ENCODE assay signal across 9 cellular contexts in genomic region chr18:9898792-9899549, GRCh38. TPM values are rescaled to one million over a fixed set of nuclear protein-coding genes. Genes with fewer than 3 reads are reported as not detected.
DNase-seq lines count a peak whose midpoint lies in the region; ATAC-seq, FAIRE-seq and TF ChIP-seq lines count a peak whose summit lies in the region.
"Had no signal": no experiment of that assay in that cellular context is flagged by ENCODE, and none has a peak within 500 bp of the region (broad histone marks: within the 10 kb centered on the region; RNA-seq: fewer than 3 reads in every experiment).

No MANE protein-coding gene starts in this region.

- POLR2A ChIA-PET in Panc1 (lab: Charles Lee), result interaction anchor here (0.6 to 0.7 kb wide), 3 partner anchors 9 to 11 kb away, joined by 4 to 5 read pairs (median 4); no protein-coding TSS in a partner anchor

- no peaks in the 10 kb centered on the region for H3K9me3 ChIP-seq in Panc1 (ENCODE audit: control insufficient read depth, insufficient read depth, low read depth, low read length)
- no peaks in the 10 kb centered on the region for H3K9me3 ChIP-seq in ovary
- H3K9me3 ChIP-seq: BE2C had no signal

- ATAC-seq in activated naive CD8-positive, alpha-beta T cell treated with anti-CD3 and anti-CD28 coated beads, Interleukin-2, amount 50 U/mL, for 24 hours, result peak; percentile 93
- ATAC-seq in Panc1 (peak; percentile 72), HG03442 (IDR thresholded peaks at IDR 0.05; ENCODE audit: unreplicated experiment) (no peak)

- H3K4me1 ChIP-seq in Panc1 (ENCODE audit: control insufficient read depth, insufficient read depth, low read length), result peaks cover 8% of the 10 kb centered on the region
- H3K4me1 ChIP-seq in ovary (ENCODE audit: insufficient read depth), result peaks cover 7% of the 10 kb centered on the region
- H3K4me1 ChIP-seq: BE2C had no signal

- no peak overlapping the region for H3K4me3 ChIP-seq in Panc1 (ENCODE audit: low read depth in 2 of 2, low read length in 2 of 2)
- H3K4me3 ChIP-seq in fibroblast of pulmonary artery (replicated peaks; ENCODE audit: low read depth, low read length), result no peak overlapping the region
- H3K4me3 ChIP-seq in ovary, result no peak overlapping the region

- intact Hi-C loops in Panc1 (cut with micrococcal nuclease; ENCODE audit: unreplicated experiment), result no loop called here
- intact Hi-C loops in ovary (cut with DNase I), result no loop called here

- peak overlapping the region; percentile 37 for H3K27ac Mint-ChIP-seq in activated naive CD8-positive, alpha-beta T cell treated with anti-CD3 and anti-CD28 coated beads, Interleukin-2, amount 50 U/mL, for 24 hours
- H3K27ac Mint-ChIP-seq in activated naive CD8-positive, alpha-beta T cell treated with anti-CD3 and anti-CD28 coated beads for 36 hours, result no peak overlapping the region

- DNase-seq in activated naive CD8-positive, alpha-beta T cell treated with anti-CD3 and anti-CD28 coated beads, Interleukin-2, amount 50 U/mL, for 24 hours, result no peak
- no peak for DNase-seq in activated naive CD8-positive, alpha-beta T cell treated with anti-CD3 and anti-CD28 coated beads for 36 hours
- DNase-seq in Panc1 (ENCODE audit: low read depth, low spot score), result no peak
- peak; percentile 25 for DNase-seq in fibroblast of pulmonary artery (ENCODE audit: low read depth)
- DNase-seq in stimulated activated CD4-positive, alpha-beta T cell treated with anti-CD3 and anti-CD28 coated beads, Interleukin-15, amount 100 ng/mL, for 24 hours, result no peak
- DNase-seq in ovary, result no peak
- no peak for DNase-seq in GM12892 (ENCODE audit: insufficient read length)
- DNase-seq: BE2C had no signal

- peaks cover 21% of the 10 kb centered on the region for H3K4me1 Mint-ChIP-seq in activated naive CD8-positive, alpha-beta T cell treated with anti-CD3 and anti-CD28 coated beads, Interleukin-2, amount 50 U/mL, for 24 hours
- peaks cover 14% of the 10 kb centered on the region for H3K4me1 Mint-ChIP-seq in activated naive CD8-positive, alpha-beta T cell treated with anti-CD3 and anti-CD28 coated beads for 36 hours

- in situ Hi-C loops in Panc1 (cut with HindIII; ENCODE audit: low pct_unique_long_range_greater_than_20kb, low sequenced_read_pairs), result no loop called here

- no peaks in the 10 kb centered on the region for H3K27me3 ChIP-seq in Panc1 (ENCODE audit: control insufficient read depth, insufficient read depth, low read length)
- no peaks in the 10 kb centered on the region for H3K27me3 ChIP-seq in ovary
- H3K27me3 ChIP-seq: BE2C had no signal

- H3K27me3 Mint-ChIP-seq in activated naive CD8-positive, alpha-beta T cell treated with anti-CD3 and anti-CD28 coated beads, Interleukin-2, amount 50 U/mL, for 24 hours, result peaks cover 2% of the 10 kb centered on the region
- H3K27me3 Mint-ChIP-seq in activated naive CD8-positive, alpha-beta T cell treated with anti-CD3 and anti-CD28 coated beads for 36 hours, result no peaks in the 10 kb centered on the region

- no peak overlapping the region for H3K4me3 Mint-ChIP-seq in activated naive CD8-positive, alpha-beta T cell treated with anti-CD3 and anti-CD28 coated beads, Interleukin-2, amount 50 U/mL, for 24 hours
- H3K4me3 Mint-ChIP-seq in activated naive CD8-positive, alpha-beta T cell treated with anti-CD3 and anti-CD28 coated beads for 36 hours, result no peak overlapping the region

- H3K36me3 ChIP-seq in Panc1 (ENCODE audit: control insufficient read depth, insufficient read depth, low read length), result no peaks in the 10 kb centered on the region
- no peaks in the 10 kb centered on the region for H3K36me3 ChIP-seq in ovary
- H3K36me3 ChIP-seq: BE2C had no signal

- no peaks in the 10 kb centered on the region for H3K9me3 Mint-ChIP-seq in activated naive CD8-positive, alpha-beta T cell treated with anti-CD3 and anti-CD28 coated beads, Interleukin-2, amount 50 U/mL, for 24 hours
- H3K9me3 Mint-ChIP-seq in activated naive CD8-positive, alpha-beta T cell treated with anti-CD3 and anti-CD28 coated beads for 36 hours, result no peaks in the 10 kb centered on the region

- TF ChIP-seq POLR2A in ovary (IDR thresholded peaks at IDR 0.05) (no peak), GM12892 (IDR thresholded peaks at IDR 0.05; ENCODE audit: low read depth, low read length) (no peak)

- CTCF ChIA-PET in Panc1 (lab: Charles Lee), result no interaction called here

- no TSS peak for BruUV-seq in Panc1 (replicated peaks; lab: Mats Ljungman, UMichigan)

- H3K27ac ChIP-seq in Panc1 (ENCODE audit: low read length), result peak overlapping the region; percentile 60
- no peak overlapping the region for H3K27ac ChIP-seq in ovary

- no peak for TF ChIP-seq CTCF in Panc1 (IDR thresholded peaks at IDR 0.05)
- no peak for TF ChIP-seq CTCF in fibroblast of pulmonary artery (IDR thresholded peaks at IDR 0.05; ENCODE audit: low read length, missing control alignments)
- no peak for TF ChIP-seq CTCF in ovary (IDR thresholded peaks at IDR 0.05)

- no peak for TF ChIP-seq EP300 in ovary (IDR thresholded peaks at IDR 0.05)

- WGBS in ovary, 3 donors, result 83 to 87% (median 87%) methylated on average over 11 of the region's 11 CpGs

- no peak for FAIRE-seq in GM12892 (lab: Jason Lieb, UNC)

- no peaks in the 10 kb centered on the region for H3K36me3 Mint-ChIP-seq in activated naive CD8-positive, alpha-beta T cell treated with anti-CD3 and anti-CD28 coated beads, Interleukin-2, amount 50 U/mL, for 24 hours (ENCODE audit: low read depth)
- no peaks in the 10 kb centered on the region for H3K36me3 Mint-ChIP-seq in activated naive CD8-positive, alpha-beta T cell treated with anti-CD3 and anti-CD28 coated beads for 36 hours

RNA-seq across cellular contexts. Expression of gene TXNDC2, which starts 13.2 kb away (rescaled TPM):
- total RNA-seq in activated naive CD8-positive, alpha-beta T cell treated with anti-CD3 and anti-CD28 coated beads for 36 hours, result not detected
- 0.90 TPM for total RNA-seq in Panc1 (2021; ENCODE audit: unreplicated experiment)
- 0.48 TPM for polyA plus RNA-seq in Panc1 (2012; ENCODE audit: insufficient read length)
- under 1 TPM in 6 of 7 donors, not detected in 1; 0.11 to 0.91 (median 0.36) TPM for total RNA-seq in ovary
- polyA plus RNA-seq in ovary, result under 1 TPM; 0.10 to 0.55 TPM
- not detected for polyA plus RNA-seq in GM12892 (2012; ENCODE audit: missing spikeins)

RNA-seq across cellular contexts. Expression of gene VAPA, which starts 14.8 kb away (rescaled TPM):
- total RNA-seq in activated naive CD8-positive, alpha-beta T cell treated with anti-CD3 and anti-CD28 coated beads for 36 hours, result 100 to 1,000 TPM; 157 to 172 TPM
- 228 TPM for total RNA-seq in Panc1 (2021; ENCODE audit: unreplicated experiment)
- polyA plus RNA-seq in Panc1 (2012; ENCODE audit: insufficient read length), result 140 TPM
- 100 to 1,000 TPM; 184 to 369 (median 254) TPM for total RNA-seq in ovary
- 100 to 1,000 TPM; 164 to 339 TPM for polyA plus RNA-seq in ovary
- 149 TPM for polyA plus RNA-seq in GM12892 (2012; ENCODE audit: missing spikeins)
